ENCODE assay signal across 22 cellular contexts in the genomic region with DNA sequence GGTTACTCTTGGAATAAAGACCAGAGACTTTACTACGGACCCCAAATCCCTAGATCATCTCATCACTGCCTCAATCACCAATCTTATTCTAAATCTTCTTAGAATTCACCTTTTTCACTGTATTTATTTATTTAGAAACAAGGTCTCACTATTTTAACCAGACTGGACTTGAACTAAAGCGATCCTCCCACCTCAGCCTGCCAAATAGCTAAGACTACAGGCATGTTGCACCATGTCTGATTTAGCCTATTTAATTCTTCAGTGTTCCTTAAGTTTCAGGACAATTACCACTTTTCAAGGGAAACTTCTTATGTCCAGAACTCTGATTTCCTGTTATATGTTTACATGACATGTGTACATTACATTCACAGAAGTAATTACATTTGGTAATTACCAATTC.
DNase-seq lines count a peak whose midpoint lies in the region; FAIRE-seq and TF ChIP-seq lines count a peak whose summit lies in the region.
"Had no signal": no experiment of that assay in that cellular context is flagged by ENCODE, and none has a peak within 500 bp of the region (broad histone marks: within the 10 kb centered on the region; RNA-seq: fewer than 3 reads in every experiment).

No MANE protein-coding gene starts in this region.

- no peak for TF ChIP-seq POLR2A in breast epithelium (IDR thresholded peaks at IDR 0.05)

- H3K4me2 ChIP-seq in keratinocyte (ENCODE audit: control insufficient read depth, extremely low read depth, insufficient read depth, low read depth, low read length) = peak overlapping the region; percentile 63
- H3K4me2 ChIP-seq: A549; BLaER1 treated with 17β-estradiol and CSF1 and Interleukin-3, amounts not matched to agents 10 nM and 100 nM had no signal

- no peaks in the 10 kb centered on the region for H3K9me1 ChIP-seq in keratinocyte (ENCODE audit: control insufficient read depth, extremely low read depth, insufficient read depth, low read length)

- no peaks in the 10 kb centered on the region for H3K27me3 Mint-ChIP-seq in MCF 10A (ENCODE audit: insufficient read depth, unreplicated experiment)
- H3K27me3 Mint-ChIP-seq: B cell; CD4-positive, alpha-beta T cell had no signal

- H3K9me3 ChIP-seq in breast epithelium (peaks cover 12 to 18% of the 10 kb centered on the region in 2 donors), keratinocyte (ENCODE audit: control insufficient read depth, low read depth, low read length) (peaks cover 6% of the 10 kb centered on the region), kidney (ENCODE audit: control insufficient read depth in 1 of 2, low read length in 2 of 2) (peaks cover 0 to 4% of the 10 kb centered on the region in 2 donors)
- H3K9me3 ChIP-seq: A549 had no signal

- no peak for TF ChIP-seq CTCF in MCF 10A (IDR thresholded peaks at IDR 0.05; ENCODE audit: unreplicated experiment)
- no peak for TF ChIP-seq CTCF in breast epithelium (IDR thresholded peaks at IDR 0.05)
- no peak for TF ChIP-seq CTCF in bronchial epithelial cell (IDR thresholded peaks at IDR 0.05; ENCODE audit: insufficient read depth, low read length, severe bottlenecking)
- no peak for TF ChIP-seq CTCF in keratinocyte (optimal IDR thresholded peaks at IDR 0.05 in 1 of 3, IDR thresholded peaks at IDR 0.05 in 1 of 3, conservative IDR thresholded peaks at IDR 0.05 in 1 of 3; ENCODE audit: extremely low read depth in 1 of 3, insufficient read depth in 2 of 3, low read length in 3 of 3)
- TF ChIP-seq CTCF in kidney (IDR thresholded peaks at IDR 0.05; ENCODE audit: borderline replicate concordance, extremely low read depth, insufficient read depth) = no peak

- H3K4me1 Mint-ChIP-seq in MCF 10A (ENCODE audit: insufficient read depth, unreplicated experiment) = peaks cover 10% of the 10 kb centered on the region
- H3K4me1 Mint-ChIP-seq: B cell had no signal

- CTCF ChIA-PET in MCF 10A (lab: Yijun Ruan, JAX) = interaction anchor here (1.0 kb wide), 1 partner anchor 9 kb away, joined by 3 read pairs; no protein-coding TSS in a partner anchor

- no peaks in the 10 kb centered on the region for H3K36me3 ChIP-seq in breast epithelium
- H3K36me3 ChIP-seq in bronchial epithelial cell (ENCODE audit: control insufficient read depth, insufficient read depth, low read length) = no peaks in the 10 kb centered on the region
- H3K36me3 ChIP-seq in keratinocyte (ENCODE audit: control insufficient read depth in 2 of 2, extremely low read depth in 1 of 2, insufficient read depth in 2 of 2, low read length in 2 of 2) = no peaks in the 10 kb centered on the region
- no peaks in the 10 kb centered on the region for H3K36me3 ChIP-seq in kidney (ENCODE audit: control insufficient read depth in 1 of 2, insufficient read depth in 2 of 2, low read length in 2 of 2)
- H3K36me3 ChIP-seq: BLaER1 treated with 17β-estradiol and CSF1 and Interleukin-3, amounts not matched to agents 10 nM and 100 nM had no signal

- H3K27ac ChIP-seq in breast epithelium = no peak overlapping the region
- peak overlapping the region; percentile 41 for H3K27ac ChIP-seq in epithelial cell of prostate
- peak overlapping the region; percentile 2 for H3K27ac ChIP-seq in keratinocyte (ENCODE audit: control insufficient read depth, insufficient read depth, low read length)
- no peak overlapping the region for H3K27ac ChIP-seq in kidney (ENCODE audit: low read depth in 2 of 2, low read length in 2 of 2)
- H3K27ac ChIP-seq: 22Rv1; A549; BLaER1 treated with 17β-estradiol and CSF1 and Interleukin-3, amounts not matched to agents 10 nM and 100 nM; C4-2B had no signal

- dilution Hi-C loops in keratinocyte (cut with MboI; ENCODE audit: extremely low pct_ligation_motif_present, low sequenced_read_pairs) = no loop called here

- no peak for FAIRE-seq in bronchial epithelial cell (lab: Jason Lieb, UNC)
- FAIRE-seq in keratinocyte (lab: Jason Lieb, UNC) = peak; percentile 77
- FAIRE-seq in kidney (lab: Jason Lieb, UNC) = no peak
- FAIRE-seq: A549, D721Med, G401.6, GM12891 had no signal

- DNase-seq in MCF 10A (ENCODE audit: unreplicated experiment) (no peak), breast epithelium (ENCODE audit: low spot score in 2 of 2) (no peak), bronchial epithelial cell (ENCODE audit: low read depth) (peak; percentile 77), epithelial cell of prostate (ENCODE audit: low read depth, low spot score) (peak; percentile 2), keratinocyte (ENCODE audit: low read depth, low spot score) (no peak), AML-193 (lab: John Stamatoyannopoulos, UW) (no peak), kidney (no peak), activated T-cell treated with anti-CD3 and anti-CD28 coated beads for 4 hours (no peak)
- DNase-seq: Caco-2; Calu3; CD4-positive, alpha-beta T cell; CD8-positive, alpha-beta T cell; DMS79 treated with DMSO at 0.1 percent for 48 hours; GF-D8 had no signal

- H2AFZ ChIP-seq in keratinocyte (ENCODE audit: control insufficient read depth, low read length) = peak overlapping the region; percentile 48

- H3K79me2 ChIP-seq in keratinocyte (ENCODE audit: control insufficient read depth, insufficient read depth, low read length) = no peaks in the 10 kb centered on the region

- H3K4me3 ChIP-seq in breast epithelium = no peak overlapping the region
- H3K4me3 ChIP-seq in bronchial epithelial cell (ENCODE audit: low read depth, low read length) = no peak overlapping the region
- H3K4me3 ChIP-seq in keratinocyte (ENCODE audit: control insufficient read depth in 2 of 3, extremely low read depth in 1 of 3, insufficient read depth in 2 of 3, low read depth in 1 of 3, low read length in 3 of 3) = peak overlapping the region in 1 of 3 experiments; percentile 19
- H3K4me3 ChIP-seq in kidney (ENCODE audit: low read length in 2 of 2) = no peak overlapping the region
- H3K4me3 ChIP-seq: A549; BLaER1 treated with 17β-estradiol and CSF1 and Interleukin-3, amounts not matched to agents 10 nM and 100 nM had no signal

- no TSS peak for BruUV-seq in MCF 10A (replicated peaks; lab: Mats Ljungman, UMichigan)

- H3K27ac Mint-ChIP-seq in MCF 10A (ENCODE audit: low read depth, unreplicated experiment) = peak overlapping the region; percentile 14
- H3K27ac Mint-ChIP-seq: B cell; CD4-positive, alpha-beta T cell; CD8-positive, alpha-beta T cell had no signal

- intact Hi-C loops in MCF 10A (cut with micrococcal nuclease) (no loop called here), breast epithelium (cut with DNase I; ENCODE audit: low total_unique reads) (no loop called here), kidney (cut with DNase I) (no loop called here)

- peaks cover 16% of the 10 kb centered on the region for H3K9me3 Mint-ChIP-seq in MCF 10A (ENCODE audit: unreplicated experiment)

- no peaks in the 10 kb centered on the region for H3K4me1 ChIP-seq in breast epithelium
- peaks cover 18% of the 10 kb centered on the region for H3K4me1 ChIP-seq in keratinocyte (ENCODE audit: control insufficient read depth, extremely low read depth, insufficient read depth, low read length)
- H3K4me1 ChIP-seq in kidney (ENCODE audit: control insufficient read depth in 1 of 2, insufficient read depth in 1 of 2, low read depth in 1 of 2, low read length in 2 of 2) = no peaks in the 10 kb centered on the region
- H3K4me1 ChIP-seq: A549; BLaER1 treated with 17β-estradiol and CSF1 and Interleukin-3, amounts not matched to agents 10 nM and 100 nM; Caco-2 had no signal

- H3K27me3 ChIP-seq in breast epithelium = no peaks in the 10 kb centered on the region
- no peaks in the 10 kb centered on the region for H3K27me3 ChIP-seq in bronchial epithelial cell (ENCODE audit: control insufficient read depth, insufficient read depth, low read length)
- H3K27me3 ChIP-seq in keratinocyte (ENCODE audit: control insufficient read depth, extremely low read depth, insufficient read depth, low read length) = no peaks in the 10 kb centered on the region
- H3K27me3 ChIP-seq: BLaER1 treated with 17β-estradiol and CSF1 and Interleukin-3, amounts not matched to agents 10 nM and 100 nM had no signal

- H3K4me3 Mint-ChIP-seq in MCF 10A (ENCODE audit: unreplicated experiment) = no peak overlapping the region
- H3K4me3 Mint-ChIP-seq: B cell; CD4-positive, alpha-beta T cell; CD8-positive, alpha-beta T cell had no signal

- H4K20me1 ChIP-seq in keratinocyte (ENCODE audit: control insufficient read depth, extremely low read depth, insufficient read depth, low read length) = no peaks in the 10 kb centered on the region
- H4K20me1 ChIP-seq: BLaER1 treated with 17β-estradiol and CSF1 and Interleukin-3, amounts not matched to agents 10 nM and 100 nM had no signal

- POLR2A ChIA-PET in MCF 10A (lab: Yijun Ruan, JAX) = no interaction called here

- H3K9ac ChIP-seq in keratinocyte (ENCODE audit: control insufficient read depth, extremely low read depth, insufficient read depth, low read length) = no peak overlapping the region
- H3K9ac ChIP-seq in kidney (ENCODE audit: low read length in 2 of 2) = no peak overlapping the region
- H3K9ac ChIP-seq: BLaER1 treated with 17β-estradiol and CSF1 and Interleukin-3, amounts not matched to agents 10 nM and 100 nM had no signal

- no peaks in the 10 kb centered on the region for H3K36me3 Mint-ChIP-seq in MCF 10A (ENCODE audit: insufficient read depth, unreplicated experiment)
- H3K36me3 Mint-ChIP-seq: CD8-positive, alpha-beta T cell had no signal

Comparison
In these comparisons a context has a peak if more than half of its experiments do, and no peak if none do; other contexts are left out.
1. DNase-seq: peak in bronchial epithelial cell (single experiment) and epithelial cell of prostate (single experiment); none in MCF 10A (single experiment), breast epithelium (0 of 2), keratinocyte (single experiment), AML-193 (0 of 2), kidney (single experiment) and activated T-cell treated with anti-CD3 and anti-CD28 coated beads for 4 hours (single experiment).
2. H3K27ac ChIP-seq: peak in epithelial cell of prostate (single experiment) and keratinocyte (single experiment); none in breast epithelium (0 of 2) and kidney (0 of 2).